Comparison of ENCODE assay signal across 20 cellular contexts in genomic region chr10:14466256-14466655, GRCh38.
DNase-seq lines count a peak whose midpoint lies in the region; ATAC-seq and TF ChIP-seq lines count a peak whose summit lies in the region.
"Had no signal": no experiment of that assay in that cellular context is flagged by ENCODE, and none has a peak within 500 bp of the region (broad histone marks: within the 10 kb centered on the region; RNA-seq: fewer than 3 reads in every experiment).

No MANE protein-coding gene starts in this region.

- TF ChIP-seq CTCF in PC-3 (conservative IDR thresholded peaks at IDR 0.05; ENCODE audit: low read depth, low read length) (no peak), fibroblast of lung (conservative IDR thresholded peaks at IDR 0.05 in 1 of 2, IDR thresholded peaks at IDR 0.05 in 1 of 2; ENCODE audit: low read depth in 1 of 2, low read length in 2 of 2) (no peak), gastrocnemius medialis (IDR thresholded peaks at IDR 0.05 in 4 of 5, conservative IDR thresholded peaks at IDR 0.05 in 1 of 5) (no peak)

- H3F3A ChIP-seq in PC-3 (ENCODE audit: low read length, unreplicated experiment) = no peaks in the 10 kb centered on the region

- in situ Hi-C loops in gastrocnemius medialis (cut with MboI; ENCODE audit: low sequenced_read_pairs in 4 of 4) = no loop called here
- in situ Hi-C loops in KBM-7 (cut with MboI; ENCODE audit: low pct_unique_long_range_greater_than_20kb, low sequenced_read_pairs) = no loop called here

- POLR2A ChIA-PET in PC-3 (lab: Charles Lee; ENCODE audit: unreplicated experiment) = no interaction called here

- intact Hi-C loops in PC-3 (cut with micrococcal nuclease) = no loop called here
- intact Hi-C loops in gastrocnemius medialis (cut with DNase I; ENCODE audit: low total_unique reads) = no loop called here

- no peak overlapping the region for H3K4me2 ChIP-seq in PC-3 (ENCODE audit: low read length)
- no peak overlapping the region for H3K4me2 ChIP-seq in fibroblast of lung (ENCODE audit: extremely low read depth, insufficient read depth, low read length)
- H3K4me2 ChIP-seq: smooth muscle cell had no signal

- no peaks in the 10 kb centered on the region for H3K4me1 ChIP-seq in PC-3 (ENCODE audit: insufficient read depth, low read length)
- no peaks in the 10 kb centered on the region for H3K4me1 ChIP-seq in fibroblast of lung (ENCODE audit: control insufficient read depth, extremely low read depth, insufficient read depth, low read length)
- no peaks in the 10 kb centered on the region for H3K4me1 ChIP-seq in gastrocnemius medialis
- H3K4me1 ChIP-seq: left ventricle myocardium inferior had no signal

- H3K27ac ChIP-seq in PC-3 (ENCODE audit: low read length) = no peak overlapping the region
- no peak overlapping the region for H3K27ac ChIP-seq in fibroblast of lung (ENCODE audit: insufficient read depth, low read length)
- H3K27ac ChIP-seq in gastrocnemius medialis = no peak overlapping the region
- H3K27ac ChIP-seq: 22Rv1, left ventricle myocardium inferior, tibial nerve had no signal

- CTCF ChIA-PET in PC-3 (lab: Charles Lee) = no interaction called here

- no peaks in the 10 kb centered on the region for H3K27me3 ChIP-seq in PC-3 (ENCODE audit: low read length)
- H3K27me3 ChIP-seq in fibroblast of lung (ENCODE audit: control insufficient read depth, insufficient read depth, low read length) = no peaks in the 10 kb centered on the region
- H3K27me3 ChIP-seq in gastrocnemius medialis = no peaks in the 10 kb centered on the region
- H3K27me3 ChIP-seq: tibial nerve had no signal

- no peaks in the 10 kb centered on the region for H3K36me3 ChIP-seq in PC-3 (ENCODE audit: low read depth, low read length)
- no peaks in the 10 kb centered on the region for H3K36me3 ChIP-seq in fibroblast of lung (ENCODE audit: control insufficient read depth, insufficient read depth, low read length)
- H3K36me3 ChIP-seq in gastrocnemius medialis = no peaks in the 10 kb centered on the region
- H3K36me3 ChIP-seq: left ventricle myocardium inferior, tibial nerve had no signal

- ATAC-seq in PC-3 = no peak
- ATAC-seq in gastrocnemius medialis = peak in 1 of 2 donors; percentile 41
- ATAC-seq: GM12878 had no signal

- no TSS peak for BruUV-seq in PC-3 (replicated peaks; lab: Mats Ljungman, UMichigan)

- DNase-seq in DMS 273 (lab: John Stamatoyannopoulos, UW; ENCODE audit: unreplicated experiment) (peak; percentile 41), DMS 273 treated with DMSO at 0.1 percent for 48 hours (lab: John Stamatoyannopoulos, UW) (no peak), PC-3 (peak; percentile 2), fibroblast of lung (ENCODE audit: low read depth in 2 of 2) (peak; percentile 52 to 92), gastrocnemius medialis (peak; percentile 2 to 32), KBM-7 (no peak)
- no peak for DNase-seq in activated CD8-positive, alpha-beta memory T cell treated with anti-CD3 and anti-CD28 coated beads, Interleukin-2, amount 50 U/mL, for 48 hours
- DNase-seq in activated CD4-positive, alpha-beta T cell treated with anti-CD3 and anti-CD28 coated beads, Interleukin-2, amount 50 U/mL, for 4 hours = no peak
- DNase-seq: activated CD4-positive, alpha-beta T cell treated with anti-CD3 and anti-CD28 coated beads, Interleukin-2, amount 10 ng/mL, durations not matched to agents 7 days and 5 days; activated naive CD4-positive, alpha-beta T cell treated with anti-CD3 and anti-CD28 coated beads, Interleukin-2, amount 50 U/mL, for 16 hours; activated T-cell treated with anti-CD3 and anti-CD28 coated beads for 4 hours; left ventricle myocardium inferior; NCI-H1694; NCI-H2227 treated with DMSO at 0.1 percent for 48 hours; OCI-M1; posterior cingulate gyrus had no signal

- no peak overlapping the region for H2AFZ ChIP-seq in PC-3 (ENCODE audit: low read length)
- H2AFZ ChIP-seq in fibroblast of lung (ENCODE audit: low read length) = no peak overlapping the region

- H4K20me1 ChIP-seq in PC-3 (ENCODE audit: low read length) (no peaks in the 10 kb centered on the region), fibroblast of lung (ENCODE audit: control insufficient read depth, extremely low read depth, insufficient read depth, low read length) (no peaks in the 10 kb centered on the region)

- no peak for TF ChIP-seq POLR2A in gastrocnemius medialis (IDR thresholded peaks at IDR 0.05)

- H3K79me2 ChIP-seq in PC-3 (ENCODE audit: low read length) = no peaks in the 10 kb centered on the region
- no peaks in the 10 kb centered on the region for H3K79me2 ChIP-seq in fibroblast of lung (ENCODE audit: control insufficient read depth, insufficient read depth, low read length)

- no peak overlapping the region for H3K9ac ChIP-seq in PC-3 (ENCODE audit: low read length)
- H3K9ac ChIP-seq in fibroblast of lung (ENCODE audit: insufficient read depth, low read length) = no peak overlapping the region

- H3K9me2 ChIP-seq in PC-3 (replicated peaks; ENCODE audit: low read length) = no peaks in the 10 kb centered on the region

- H3K4me3 ChIP-seq in PC-3 (ENCODE audit: low read length) (no peak overlapping the region), fibroblast of lung (replicated peaks in 1 of 4; ENCODE audit: control extremely low read depth in 1 of 4, insufficient read depth in 1 of 4, low read depth in 3 of 4, low read length in 4 of 4) (no peak overlapping the region), gastrocnemius medialis (no peak overlapping the region)
- H3K4me3 ChIP-seq: GM12878, left ventricle myocardium inferior, smooth muscle cell, tibial nerve had no signal

- H3K9me3 ChIP-seq in PC-3 (ENCODE audit: low read length) (no peaks in the 10 kb centered on the region), fibroblast of lung (ENCODE audit: control insufficient read depth, insufficient read depth, low read depth, low read length) (no peaks in the 10 kb centered on the region), gastrocnemius medialis (no peaks in the 10 kb centered on the region)
- H3K9me3 ChIP-seq: tibial nerve had no signal

Comparison
In these comparisons a context has a peak if more than half of its experiments do, and no peak if none do; other contexts are left out.
1. DNase-seq: peak in DMS 273 (single experiment), PC-3 (single experiment), fibroblast of lung (2 of 2) and gastrocnemius medialis (2 of 2); none in DMS 273 treated with DMSO at 0.1 percent for 48 hours (single experiment), KBM-7 (single experiment), activated CD8-positive, alpha-beta memory T cell treated with anti-CD3 and anti-CD28 coated beads, Interleukin-2, amount 50 U/mL, for 48 hours (single experiment) and activated CD4-positive, alpha-beta T cell treated with anti-CD3 and anti-CD28 coated beads, Interleukin-2, amount 50 U/mL, for 4 hours (0 of 2).